13 cellular contexts compared by ENCODE assay signal in genomic region chr17:4640561-4641188, GRCh38. TPM values are rescaled to one million over a fixed set of nuclear protein-coding genes. Genes with fewer than 3 reads are reported as not detected.
A peak's percentile ranks its signal among the peaks of the same experiment; 100 is the strongest.
DNase-seq lines count a peak whose midpoint lies in the region; ATAC-seq and TF ChIP-seq lines count a peak whose summit lies in the region.
"Not testable (repeated sequence)": the region's sequence is repeated elsewhere in the genome, so short reads cannot be mapped to it uniquely, and the experiment has no call there.
"Had no signal": no experiment of that assay in that cellular context is flagged by ENCODE, and none has a peak within 500 bp of the region (broad histone marks: within the 10 kb centered on the region; RNA-seq: fewer than 3 reads in every experiment).

No MANE protein-coding gene starts in this region.

- not testable (repeated sequence) for H3K9ac ChIP-seq in PC-3 (ENCODE audit: low read length)

- H4K20me1 ChIP-seq in PC-3 (ENCODE audit: low read length): not testable (repeated sequence)

- H3K4me3 ChIP-seq in H7 (ENCODE audit: insufficient read depth, low read depth, low read length): peak overlapping the region; percentile 34
- not testable (repeated sequence) for H3K4me3 ChIP-seq in PC-3 (ENCODE audit: low read length)

- CTCF ChIA-PET in PC-3 (lab: Charles Lee): not testable (repeated sequence)
- CTCF ChIA-PET in activated CD4-positive, alpha-beta memory T cell treated with anti-CD3 and anti-CD28 coated beads for 36 hours (lab: Charles Lee): interaction anchor here (2.0 kb wide), 1 partner anchor 74 kb away, joined by 6 read pairs; no protein-coding TSS in a partner anchor
- CTCF ChIA-PET in activated naive CD4-positive, alpha-beta T cell treated with anti-CD3 and anti-CD28 coated beads, Interleukin-2, amount 10 ng/mL, durations not matched to agents 7 days and 5 days (lab: Charles Lee): interaction anchor here (0.7 kb wide), 1 partner anchor 74 kb away, joined by 4 read pairs; no protein-coding TSS in a partner anchor

- not testable (repeated sequence) for H3K27ac ChIP-seq in PC-3 (ENCODE audit: low read length)

- not testable (repeated sequence) for H3K9me3 ChIP-seq in PC-3 (ENCODE audit: low read length)

- H3K4me1 Mint-ChIP-seq in activated CD4-positive, alpha-beta memory T cell treated with anti-CD3 and anti-CD28 coated beads for 36 hours (ENCODE audit: low read depth): peaks cover 24% of the 10 kb centered on the region
- H3K4me1 Mint-ChIP-seq in activated naive CD4-positive, alpha-beta T cell treated with anti-CD3 and anti-CD28 coated beads, Interleukin-2, amount 10 ng/mL, durations not matched to agents 7 days and 5 days: peaks cover 36% of the 10 kb centered on the region
- H3K4me1 Mint-ChIP-seq in endothelial cell (ENCODE audit: unreplicated experiment): peaks cover 22% of the 10 kb centered on the region
- peaks cover 29% of the 10 kb centered on the region for H3K4me1 Mint-ChIP-seq in mesothelial cell of epicardium

- intact Hi-C loops in PC-3 (cut with micrococcal nuclease); activated CD4-positive, alpha-beta memory T cell treated with anti-CD3 and anti-CD28 coated beads for 36 hours (cut with micrococcal nuclease): not testable (repeated sequence)

- not testable (repeated sequence) for H2AFZ ChIP-seq in PC-3 (ENCODE audit: low read length)

- not testable (repeated sequence) for H3K9me2 ChIP-seq in PC-3 (replicated peaks; ENCODE audit: low read length)

- POLR2A ChIA-PET in PC-3 (lab: Charles Lee; ENCODE audit: unreplicated experiment); activated CD4-positive, alpha-beta memory T cell treated with anti-CD3 and anti-CD28 coated beads for 36 hours (lab: Charles Lee): not testable (repeated sequence)

- H3F3A ChIP-seq in PC-3 (ENCODE audit: low read length, unreplicated experiment): not testable (repeated sequence)

- not testable (repeated sequence) for ATAC-seq in PC-3

- DNase-seq in H7; PC-3; endothelial cell (ENCODE audit: low spot score); mesothelial cell of epicardium (ENCODE audit: low spot score in 2 of 2, unreplicated experiment in 2 of 2): not testable (repeated sequence)
- DNase-seq in activated CD4-positive, alpha-beta memory T cell treated with anti-CD3 and anti-CD28 coated beads for 36 hours: peak; percentile 71
- peak; percentile 65 for DNase-seq in activated naive CD4-positive, alpha-beta T cell treated with anti-CD3 and anti-CD28 coated beads, Interleukin-2, amount 10 ng/mL, durations not matched to agents 7 days and 5 days
- DNase-seq in stimulated activated CD4-positive, alpha-beta T cell treated with anti-CD3 and anti-CD28 coated beads, Interleukin-1b, Interleukin-23, amount 100 ng/mL, for 48 hours: peak; percentile 16

- BruUV-seq in PC-3 (replicated peaks; lab: Mats Ljungman, UMichigan): not testable (repeated sequence)

- H3K4me1 ChIP-seq in PC-3 (ENCODE audit: insufficient read depth, low read length): not testable (repeated sequence)

- not testable (repeated sequence) for H3K36me3 Mint-ChIP-seq in activated CD4-positive, alpha-beta memory T cell treated with anti-CD3 and anti-CD28 coated beads for 36 hours; activated naive CD4-positive, alpha-beta T cell treated with anti-CD3 and anti-CD28 coated beads, Interleukin-2, amount 10 ng/mL, durations not matched to agents 7 days and 5 days; endothelial cell (ENCODE audit: low read depth, unreplicated experiment); mesothelial cell of epicardium

- not testable (repeated sequence) for H3K36me3 ChIP-seq in H7 (replicated peaks; ENCODE audit: control insufficient read depth, insufficient read depth, low read length); PC-3 (ENCODE audit: low read depth, low read length)

- TF ChIP-seq CTCF in PC-3 (conservative IDR thresholded peaks at IDR 0.05; ENCODE audit: low read depth, low read length); endothelial cell (IDR thresholded peaks at IDR 0.05; ENCODE audit: unreplicated experiment); mesothelial cell of epicardium (IDR thresholded peaks at IDR 0.05; ENCODE audit: unreplicated experiment): not testable (repeated sequence)

- peaks cover 72% of the 10 kb centered on the region for H3K27me3 Mint-ChIP-seq in activated CD4-positive, alpha-beta memory T cell treated with anti-CD3 and anti-CD28 coated beads for 36 hours
- H3K27me3 Mint-ChIP-seq in activated naive CD4-positive, alpha-beta T cell treated with anti-CD3 and anti-CD28 coated beads, Interleukin-2, amount 10 ng/mL, durations not matched to agents 7 days and 5 days: peaks cover 92% of the 10 kb centered on the region
- H3K27me3 Mint-ChIP-seq in endothelial cell (ENCODE audit: unreplicated experiment) (peaks cover 21% of the 10 kb centered on the region), mesothelial cell of epicardium (ENCODE audit: low read depth) (peaks cover 89% of the 10 kb centered on the region)

- peak overlapping the region; percentile 8 for H3K4me3 Mint-ChIP-seq in activated CD4-positive, alpha-beta memory T cell treated with anti-CD3 and anti-CD28 coated beads for 36 hours
- H3K4me3 Mint-ChIP-seq in activated naive CD4-positive, alpha-beta T cell treated with anti-CD3 and anti-CD28 coated beads, Interleukin-2, amount 10 ng/mL, durations not matched to agents 7 days and 5 days: not testable (repeated sequence)
- H3K4me3 Mint-ChIP-seq in endothelial cell (ENCODE audit: unreplicated experiment): peak overlapping the region; percentile 37
- H3K4me3 Mint-ChIP-seq in mesothelial cell of epicardium: peak overlapping the region; percentile 39

- not testable (repeated sequence) for H3K9me3 Mint-ChIP-seq in activated CD4-positive, alpha-beta memory T cell treated with anti-CD3 and anti-CD28 coated beads for 36 hours; activated naive CD4-positive, alpha-beta T cell treated with anti-CD3 and anti-CD28 coated beads, Interleukin-2, amount 10 ng/mL, durations not matched to agents 7 days and 5 days; endothelial cell (ENCODE audit: unreplicated experiment); mesothelial cell of epicardium

- peak overlapping the region; percentile 26; the same call in 1 of the 2 replicates for H3K4me2 ChIP-seq in PC-3 (ENCODE audit: low read length)

- H3K27ac Mint-ChIP-seq in activated CD4-positive, alpha-beta memory T cell treated with anti-CD3 and anti-CD28 coated beads for 36 hours; activated naive CD4-positive, alpha-beta T cell treated with anti-CD3 and anti-CD28 coated beads, Interleukin-2, amount 10 ng/mL, durations not matched to agents 7 days and 5 days; endothelial cell (ENCODE audit: unreplicated experiment); mesothelial cell of epicardium: not testable (repeated sequence)

- H3K27me3 ChIP-seq in H7 (ENCODE audit: control insufficient read depth, insufficient read depth, low read length) (peaks cover 53% of the 10 kb centered on the region), PC-3 (ENCODE audit: low read length) (peaks cover 20% of the 10 kb centered on the region)

- not testable (repeated sequence) for H3K79me2 ChIP-seq in PC-3 (ENCODE audit: low read length)

RNA-seq across cellular contexts. Expression of gene ALOX15, which starts 0.8 kb away (rescaled TPM):
- 0.10 and 0.11 TPM in 2 replicates for total RNA-seq in H7 (2014; rRNA removed; shearing (Covaris generic))
- total RNA-seq in PC-3 (2014; rRNA removed) (0.81 TPM in 1 of 2 replicates, not detected in the other), endothelial cell (ENCODE audit: unreplicated experiment) (17.0 TPM), mesothelial cell of epicardium (0.18 to 0.45 TPM (median 0.36 TPM) in 3 replicates)
- total RNA-seq in activated CD4-positive, alpha-beta memory T cell treated with anti-CD3 and anti-CD28 coated beads for 36 hours: not detected
- total RNA-seq: body of pancreas, epithelial cell of proximal tubule, H4, lung microvascular endothelial cell, pulmonary artery endothelial cell had no signal

RNA-seq across cellular contexts. Expression of gene SMTNL2, which starts 56.3 kb away (rescaled TPM):
- total RNA-seq in H7 (2014; rRNA removed; shearing (Covaris generic)): 1.4 and 1.9 TPM in 2 replicates
- not detected in 2 replicates for total RNA-seq in PC-3 (2014; rRNA removed)
- total RNA-seq in activated CD4-positive, alpha-beta memory T cell treated with anti-CD3 and anti-CD28 coated beads for 36 hours: not detected
- total RNA-seq in endothelial cell (ENCODE audit: unreplicated experiment): 0.59 TPM
- 64.8 to 68.2 TPM (median 65.7 TPM) in 3 replicates for total RNA-seq in mesothelial cell of epicardium
- total RNA-seq: lung microvascular endothelial cell, OCI-LY7, pulmonary artery endothelial cell had no signal

Comparison
In these comparisons a context has a peak if more than half of its experiments do, and no peak if none do; other contexts are left out.
1. RNA of gene SMTNL2, which starts 56.3 kb away (total RNA-seq): 64.8 to 68.2 TPM in mesothelial cell of epicardium; 1.4 to 1.9 TPM in H7, 0.59 TPM in endothelial cell (single experiment), not detected in activated CD4-positive, alpha-beta memory T cell treated with anti-CD3 and anti-CD28 coated beads for 36 hours and not detected in PC-3; every median in the first group is over 10 times any median in the second.